ENCODE assay signal across 16 cellular contexts in genomic region chr6:52393780-52394179, GRCh38. TPM values are rescaled to one million over a fixed set of nuclear protein-coding genes. Genes with fewer than 3 reads are reported as not detected.
DNase-seq lines count a peak whose midpoint lies in the region; ATAC-seq and TF ChIP-seq lines count a peak whose summit lies in the region.
"Had no signal": no experiment of that assay in that cellular context is flagged by ENCODE, and none has a peak within 500 bp of the region (broad histone marks: within the 10 kb centered on the region; RNA-seq: fewer than 3 reads in every experiment).

No MANE protein-coding gene starts in this region.

- WGBS in H9 (ENCODE audit: extremely low coverage, insufficient read length, low lambda C conversion rate), result no CpG with 5 or more reads among the region's 1 CpG

- no peak overlapping the region for H3K4ac ChIP-seq in H9 (ENCODE audit: low read depth, low read length)

- peaks cover 14% of the 10 kb centered on the region for H3K36me3 Mint-ChIP-seq in activated CD8-positive, alpha-beta memory T cell treated with anti-CD3 and anti-CD28 coated beads, Interleukin-2, amount 10 ng/mL, durations not matched to agents 7 days and 5 days
- H3K36me3 Mint-ChIP-seq in T-helper 2 cell treated with Interferon-gamma antibody and Interleukin-4, amounts not matched to agents 5 μg/mL and 100 μg/mL, for 36 hours (ENCODE audit: low read depth), result peaks cover 18% of the 10 kb centered on the region
- peaks cover 0 to 26% (median 10%) of the 10 kb centered on the region in 5 donors for H3K36me3 Mint-ChIP-seq in naive thymus-derived CD4-positive, alpha-beta T cell
- no peaks in the 10 kb centered on the region for H3K36me3 Mint-ChIP-seq in H9 (ENCODE audit: insufficient read depth in 1 of 3, low read depth in 3 of 3)
- H3K36me3 Mint-ChIP-seq: naive B cell had no signal

- H4K8ac ChIP-seq in H9 (replicated peaks; ENCODE audit: insufficient read length, low read depth, low read length), result no peak overlapping the region

- H3K27me3 Mint-ChIP-seq in activated CD8-positive, alpha-beta memory T cell treated with anti-CD3 and anti-CD28 coated beads, Interleukin-2, amount 10 ng/mL, durations not matched to agents 7 days and 5 days, result peaks cover 4% of the 10 kb centered on the region
- H3K27me3 Mint-ChIP-seq in T-helper 2 cell treated with Interferon-gamma antibody and Interleukin-4, amounts not matched to agents 5 μg/mL and 100 μg/mL, for 36 hours (ENCODE audit: low read depth), result no peaks in the 10 kb centered on the region
- H3K27me3 Mint-ChIP-seq in naive thymus-derived CD4-positive, alpha-beta T cell, result peaks cover 0 to 9% (median 0%) of the 10 kb centered on the region in 5 donors
- no peaks in the 10 kb centered on the region for H3K27me3 Mint-ChIP-seq in H9 (ENCODE audit: low read depth)
- H3K27me3 Mint-ChIP-seq: naive B cell had no signal

- no peak overlapping the region for H4K5ac ChIP-seq in H9 (ENCODE audit: insufficient read length, low read depth, low read length)

- no peak overlapping the region for H2BK120ac ChIP-seq in H9 (ENCODE audit: low read depth, low read length, poor library complexity, severe bottlenecking)

- DNase-seq in activated CD8-positive, alpha-beta memory T cell treated with anti-CD3 and anti-CD28 coated beads, Interleukin-2, amount 10 ng/mL, durations not matched to agents 7 days and 5 days, result no peak
- DNase-seq in activated CD8-positive, alpha-beta memory T cell treated with anti-CD3 and anti-CD28 coated beads for 24 hours, result no peak
- no peak for DNase-seq in T-helper 2 cell treated with Interferon-gamma antibody and Interleukin-4, amounts not matched to agents 5 μg/mL and 100 μg/mL, for 36 hours (ENCODE audit: low spot score)
- peak in 1 of 9 donors; percentile 21 for DNase-seq in naive thymus-derived CD4-positive, alpha-beta T cell
- DNase-seq in H9, result no peak
- no peak for DNase-seq in GM20000 (ENCODE audit: low spot score)
- DNase-seq: Caco-2, foreskin keratinocyte, naive B cell, NCI-H1417, NCI-H2227 treated with DMSO at 0.1 percent for 48 hours, SHP77 treated with DMSO at 0.1 percent for 48 hours had no signal

- H3K4me2 ChIP-seq in H9 (ENCODE audit: insufficient read depth, insufficient read length, low read length), result no peak overlapping the region
- H3K4me2 ChIP-seq: GM23338 had no signal

- H3K18ac ChIP-seq in H9 (ENCODE audit: insufficient read length, low read depth, low read length), result no peak overlapping the region

- no peak overlapping the region for H2BK5ac ChIP-seq in H9 (ENCODE audit: insufficient read length, low read length)

- no peaks in the 10 kb centered on the region for H4K20me1 ChIP-seq in H9 (ENCODE audit: control insufficient read depth, insufficient read depth, insufficient read length)

- H3K4me3 ChIP-seq in naive thymus-derived CD4-positive, alpha-beta T cell (ENCODE audit: low read length), result peak overlapping the region; percentile 35
- H3K4me3 ChIP-seq: GM23338, thoracic aorta had no signal

- no peak for ATAC-seq in activated CD8-positive, alpha-beta memory T cell treated with anti-CD3 and anti-CD28 coated beads, Interleukin-2, amount 10 ng/mL, durations not matched to agents 7 days and 5 days
- ATAC-seq in GM21447 (IDR thresholded peaks at IDR 0.05; ENCODE audit: unreplicated experiment), result peak; percentile 0
- ATAC-seq in naive thymus-derived CD4-positive, alpha-beta T cell, result no peak
- no peak for ATAC-seq in HG03565 (IDR thresholded peaks at IDR 0.05; ENCODE audit: unreplicated experiment)
- ATAC-seq: foreskin keratinocyte had no signal

- H3K9ac ChIP-seq in H9 (ENCODE audit: extremely low read depth, insufficient read length, low read length), result no peak overlapping the region

- no peak overlapping the region for H3T11ph ChIP-seq in H9 (ENCODE audit: low read length)

- H3K23ac ChIP-seq in H9 (ENCODE audit: insufficient read length, low read depth, low read length), result no peak overlapping the region

- no peaks in the 10 kb centered on the region for H3K36me3 ChIP-seq in naive thymus-derived CD4-positive, alpha-beta T cell (ENCODE audit: control insufficient read depth in 2 of 3, insufficient read depth in 3 of 3, low read length in 3 of 3)
- H3K36me3 ChIP-seq: thoracic aorta had no signal

- H4K91ac ChIP-seq in H9 (ENCODE audit: insufficient read length, low read depth, low read length), result no peak overlapping the region

- intact Hi-C loops in naive thymus-derived CD4-positive, alpha-beta T cell (cut with micrococcal nuclease), result loop anchor here (1.0 to 10.0 kb wide), 7 partner anchors 109 to 1151 kb away; partner anchors contain the start of genes GSTA4 (in 2 of the 2), GCLC (in 1 of the 2) and MCM3 (in 1 of the 2)

- H3K23me2 ChIP-seq in H9 (ENCODE audit: insufficient read length, low read depth, low read length, poor library complexity, severe bottlenecking), result no peaks in the 10 kb centered on the region

- H2AFZ ChIP-seq in H9 (ENCODE audit: low read length), result no peak overlapping the region
- H2AFZ ChIP-seq: GM23338 had no signal

- H3K79me1 ChIP-seq in H9 (ENCODE audit: insufficient read depth, low read depth, low read length, poor library complexity, severe bottlenecking), result no peaks in the 10 kb centered on the region

- H3K27ac ChIP-seq in naive thymus-derived CD4-positive, alpha-beta T cell (ENCODE audit: low read depth, low read length), result peak overlapping the region; percentile 89
- no peak overlapping the region for H3K27ac ChIP-seq in H9 (ENCODE audit: insufficient read length, low read depth, low read length)
- H3K27ac ChIP-seq: foreskin keratinocyte, thoracic aorta had no signal

- H2BK15ac ChIP-seq in H9 (ENCODE audit: low read depth, low read length), result no peak overlapping the region

- no peak overlapping the region for H3K14ac ChIP-seq in H9 (ENCODE audit: insufficient read depth, low read length)

- H2BK20ac ChIP-seq in H9 (ENCODE audit: low read depth, low read length, poor library complexity, severe bottlenecking), result no peak overlapping the region

- CTCF ChIA-PET in activated CD8-positive, alpha-beta memory T cell treated with anti-CD3 and anti-CD28 coated beads, Interleukin-2, amount 10 ng/mL, durations not matched to agents 7 days and 5 days (lab: Charles Lee), result no interaction called here
- CTCF ChIA-PET in naive thymus-derived CD4-positive, alpha-beta T cell (lab: Charles Lee), result interaction anchor here (1.1 kb wide), 1 partner anchor 13 kb away, joined by 3 read pairs; no protein-coding TSS in a partner anchor

- H2AK5ac ChIP-seq in H9 (ENCODE audit: insufficient read length, low read length), result no peak overlapping the region

- no peaks in the 10 kb centered on the region for H3K9me3 Mint-ChIP-seq in activated CD8-positive, alpha-beta memory T cell treated with anti-CD3 and anti-CD28 coated beads, Interleukin-2, amount 10 ng/mL, durations not matched to agents 7 days and 5 days (ENCODE audit: low read depth)
- no peaks in the 10 kb centered on the region for H3K9me3 Mint-ChIP-seq in T-helper 2 cell treated with Interferon-gamma antibody and Interleukin-4, amounts not matched to agents 5 μg/mL and 100 μg/mL, for 36 hours
- peaks cover 0 to 13% (median 2%) of the 10 kb centered on the region in 11 donors for H3K9me3 Mint-ChIP-seq in naive thymus-derived CD4-positive, alpha-beta T cell
- no peaks in the 10 kb centered on the region; a peak in 2 of 5 replicates for H3K9me3 Mint-ChIP-seq in H9
- H3K9me3 Mint-ChIP-seq: naive B cell had no signal

- H3K4me1 ChIP-seq in naive thymus-derived CD4-positive, alpha-beta T cell (ENCODE audit: control insufficient read depth in 2 of 2, insufficient read depth in 2 of 2, low read length in 2 of 2), result peaks cover 88 to 94% of the 10 kb centered on the region in 2 donors
- H3K4me1 ChIP-seq in H9 (ENCODE audit: insufficient read depth, low read length), result no peaks in the 10 kb centered on the region; the same call in 1 of the 2 replicates

- peak overlapping the region; percentile 54 for H3K27ac Mint-ChIP-seq in activated CD8-positive, alpha-beta memory T cell treated with anti-CD3 and anti-CD28 coated beads, Interleukin-2, amount 10 ng/mL, durations not matched to agents 7 days and 5 days
- H3K27ac Mint-ChIP-seq in T-helper 2 cell treated with Interferon-gamma antibody and Interleukin-4, amounts not matched to agents 5 μg/mL and 100 μg/mL, for 36 hours, result peak overlapping the region; percentile 85
- peak overlapping the region; percentile 92 to 100 (median 98) for H3K27ac Mint-ChIP-seq in naive thymus-derived CD4-positive, alpha-beta T cell
- no peak overlapping the region for H3K27ac Mint-ChIP-seq in H9
- H3K27ac Mint-ChIP-seq: GM23338 had no signal

- TF ChIP-seq CTCF in H9 (conservative IDR thresholded peaks at IDR 0.05) (no peak), GM20000 (IDR thresholded peaks at IDR 0.05; ENCODE audit: extremely low read depth, missing control alignments) (no peak)

- H3K79me2 ChIP-seq in H9 (ENCODE audit: insufficient read depth, low read length), result no peaks in the 10 kb centered on the region

- peaks cover 91% of the 10 kb centered on the region for H3K4me1 Mint-ChIP-seq in activated CD8-positive, alpha-beta memory T cell treated with anti-CD3 and anti-CD28 coated beads, Interleukin-2, amount 10 ng/mL, durations not matched to agents 7 days and 5 days
- peaks cover 82% of the 10 kb centered on the region for H3K4me1 Mint-ChIP-seq in T-helper 2 cell treated with Interferon-gamma antibody and Interleukin-4, amounts not matched to agents 5 μg/mL and 100 μg/mL, for 36 hours (ENCODE audit: low read depth)
- peaks cover 57 to 99% (median 89%) of the 10 kb centered on the region in 7 donors for H3K4me1 Mint-ChIP-seq in naive thymus-derived CD4-positive, alpha-beta T cell
- H3K4me1 Mint-ChIP-seq in H9, result peaks cover 6 to 10% of the 10 kb centered on the region in 2 experiments

- POLR2A ChIA-PET in naive thymus-derived CD4-positive, alpha-beta T cell (lab: Charles Lee), result interaction anchor here (0.6 to 1.5 kb wide), 2 partner anchors 32 to 86 kb away, joined by 3 read pairs; partner anchors contain the start of gene PAQR8

- H2BK12ac ChIP-seq in H9 (ENCODE audit: insufficient read length, low read depth, low read length), result no peak overlapping the region

- no peaks in the 10 kb centered on the region for H3K27me3 ChIP-seq in naive thymus-derived CD4-positive, alpha-beta T cell (ENCODE audit: control insufficient read depth in 2 of 2, insufficient read depth in 2 of 2, low read length in 2 of 2)
- H3K27me3 ChIP-seq in H9 (ENCODE audit: insufficient read depth, low read length), result no peaks in the 10 kb centered on the region
- H3K27me3 ChIP-seq: foreskin keratinocyte had no signal

- H3K4me3 Mint-ChIP-seq in activated CD8-positive, alpha-beta memory T cell treated with anti-CD3 and anti-CD28 coated beads, Interleukin-2, amount 10 ng/mL, durations not matched to agents 7 days and 5 days, result peak overlapping the region; percentile 27
- peak overlapping the region; percentile 37 for H3K4me3 Mint-ChIP-seq in T-helper 2 cell treated with Interferon-gamma antibody and Interleukin-4, amounts not matched to agents 5 μg/mL and 100 μg/mL, for 36 hours
- peak overlapping the region; percentile 47 to 81 (median 76) for H3K4me3 Mint-ChIP-seq in naive thymus-derived CD4-positive, alpha-beta T cell
- no peak overlapping the region for H3K4me3 Mint-ChIP-seq in H9
- H3K4me3 Mint-ChIP-seq: GM23338, naive B cell had no signal

- H3K9me3 ChIP-seq in naive thymus-derived CD4-positive, alpha-beta T cell (ENCODE audit: control insufficient read depth in 2 of 3, low read length in 3 of 3), result no peaks in the 10 kb centered on the region
- no peaks in the 10 kb centered on the region for H3K9me3 ChIP-seq in H9 (ENCODE audit: control insufficient read depth, low read depth, low read length)
- H3K9me3 ChIP-seq: Caco-2, thoracic aorta had no signal

- H3K56ac ChIP-seq in H9 (ENCODE audit: insufficient read length, low read depth, low read length), result no peak overlapping the region

RNA-seq across cellular contexts. Expression of gene EFHC1, which starts 26.4 kb away (rescaled TPM):
- 1 to 10 TPM; 1.7 to 2.1 TPM for total RNA-seq in activated CD8-positive, alpha-beta memory T cell treated with anti-CD3 and anti-CD28 coated beads, Interleukin-2, amount 10 ng/mL, durations not matched to agents 7 days and 5 days
- total RNA-seq in naive thymus-derived CD4-positive, alpha-beta T cell, result 10 to 100 TPM in 2 of 5 experiments, 1 to 10 TPM in 3; 2.4 to 13.8 (median 6.0) TPM
- polyA plus RNA-seq in naive thymus-derived CD4-positive, alpha-beta T cell, result 1 to 10 TPM; 1.9 to 5.2 TPM
- 11.8 and 13.2 TPM in 2 replicates for total RNA-seq in H9 (2021)

RNA-seq across cellular contexts. Expression of gene PAQR8, which starts 31.8 kb away (rescaled TPM):
- total RNA-seq in activated CD8-positive, alpha-beta memory T cell treated with anti-CD3 and anti-CD28 coated beads, Interleukin-2, amount 10 ng/mL, durations not matched to agents 7 days and 5 days, result 10 to 100 TPM; 12.1 to 12.5 TPM
- 10 to 100 TPM in 3 of 5 experiments, 1 to 10 TPM in 2; 7.5 to 46.2 (median 21.6) TPM for total RNA-seq in naive thymus-derived CD4-positive, alpha-beta T cell
- polyA plus RNA-seq in naive thymus-derived CD4-positive, alpha-beta T cell, result 10 to 100 TPM; 32.1 to 39.2 TPM
- total RNA-seq in H9 (2021), result 3.0 and 3.4 TPM in 2 replicates

Comparison
In these comparisons a context has a peak if more than half of its experiments do, and no peak if none do; other contexts are left out.
1. H3K27ac Mint-ChIP-seq: peak in activated CD8-positive, alpha-beta memory T cell treated with anti-CD3 and anti-CD28 coated beads, Interleukin-2, amount 10 ng/mL, durations not matched to agents 7 days and 5 days (single experiment), T-helper 2 cell treated with Interferon-gamma antibody and Interleukin-4, amounts not matched to agents 5 μg/mL and 100 μg/mL, for 36 hours (single experiment) and naive thymus-derived CD4-positive, alpha-beta T cell (9 of 9); none in H9 (0 of 3).
2. H3K4me3 Mint-ChIP-seq: peak in activated CD8-positive, alpha-beta memory T cell treated with anti-CD3 and anti-CD28 coated beads, Interleukin-2, amount 10 ng/mL, durations not matched to agents 7 days and 5 days (single experiment), T-helper 2 cell treated with Interferon-gamma antibody and Interleukin-4, amounts not matched to agents 5 μg/mL and 100 μg/mL, for 36 hours (single experiment) and naive thymus-derived CD4-positive, alpha-beta T cell (10 of 10); none in H9 (0 of 2).